ENCODE assay signal across 6 cellular contexts in the genomic region with DNA sequence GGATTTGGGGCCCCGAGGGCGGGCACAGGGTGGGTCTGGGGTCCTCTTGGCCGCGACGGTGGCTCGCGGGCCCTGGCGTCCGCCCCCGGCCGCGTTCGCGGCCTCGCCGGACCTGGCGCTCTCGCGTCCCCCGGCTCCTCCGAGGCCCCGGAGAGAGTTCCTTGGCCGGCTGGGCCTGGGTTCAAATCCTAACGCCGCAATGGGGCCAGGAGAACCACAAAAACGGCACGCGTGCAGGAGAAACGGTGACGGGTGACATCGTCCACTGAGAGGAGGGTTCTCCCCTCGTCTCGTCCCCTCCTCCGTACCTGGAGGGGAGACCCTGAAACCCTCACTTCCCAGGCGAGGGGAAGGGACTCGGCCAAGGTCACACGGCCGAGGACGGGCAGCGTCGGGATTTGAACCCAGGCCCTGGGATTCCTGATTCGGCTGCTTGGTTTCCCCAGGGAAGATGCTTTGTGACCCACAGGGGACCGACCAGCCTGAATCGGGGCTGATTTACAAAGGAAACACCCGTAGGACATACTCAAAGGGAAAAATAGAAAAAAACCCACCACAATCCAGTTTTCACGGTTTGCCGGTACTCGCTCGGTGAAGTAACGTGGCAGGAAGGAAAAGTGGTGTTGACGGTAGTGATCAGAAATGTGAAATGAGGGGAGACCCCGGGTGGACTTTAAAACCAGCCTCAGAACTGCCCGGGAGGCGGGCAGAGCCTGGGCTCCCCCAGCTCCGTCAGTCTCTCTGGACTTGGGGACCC. TPM values are rescaled to one million over a fixed set of nuclear protein-coding genes. Genes with fewer than 3 reads are reported as not detected.
DNase-seq lines count a peak whose midpoint lies in the region; TF ChIP-seq lines count a peak whose summit lies in the region.

No MANE protein-coding gene starts in this region.

- H3K27me3 Mint-ChIP-seq in CD14-positive monocyte (ENCODE audit: low read depth in 3 of 3), result no peaks in the 10 kb centered on the region
- no peaks in the 10 kb centered on the region for H3K27me3 Mint-ChIP-seq in chondrocyte (ENCODE audit: low read depth)
- no peaks in the 10 kb centered on the region for H3K27me3 Mint-ChIP-seq in osteocyte (ENCODE audit: unreplicated experiment)

- DNase-seq in CD14-positive monocyte (ENCODE audit: low spot score), result no peak
- DNase-seq in chondrocyte (ENCODE audit: low spot score), result no peak
- DNase-seq in osteocyte (ENCODE audit: extremely low spot score, unreplicated experiment), result no peak
- DNase-seq in NCI-H1105 (lab: John Stamatoyannopoulos, UW), result no peak
- DNase-seq in GM20000 (ENCODE audit: low spot score), result no peak

- H3K4me1 Mint-ChIP-seq in CD14-positive monocyte (peaks cover 67% of the 10 kb centered on the region), chondrocyte (ENCODE audit: low read depth) (peaks cover 45% of the 10 kb centered on the region), osteocyte (ENCODE audit: unreplicated experiment) (peaks cover 44% of the 10 kb centered on the region)

- peaks cover 70% of the 10 kb centered on the region for H3K36me3 ChIP-seq in KOPT-K1 (ENCODE audit: insufficient read depth, low read length)

- H3K4me3 Mint-ChIP-seq in CD14-positive monocyte, result peak overlapping the region; percentile 99
- peak overlapping the region; percentile 100 for H3K4me3 Mint-ChIP-seq in chondrocyte (ENCODE audit: unreplicated experiment)
- H3K4me3 Mint-ChIP-seq in osteocyte (ENCODE audit: unreplicated experiment), result peak overlapping the region; percentile 100

- peak overlapping the region; percentile 95 for H3K27ac ChIP-seq in KOPT-K1 (ENCODE audit: low read depth, low read length, poor library complexity, severe bottlenecking)

- TF ChIP-seq CTCF in CD14-positive monocyte (IDR thresholded peaks at IDR 0.05), result no peak
- no peak for TF ChIP-seq CTCF in chondrocyte (IDR thresholded peaks at IDR 0.05)
- no peak for TF ChIP-seq CTCF in osteocyte (IDR thresholded peaks at IDR 0.05)
- TF ChIP-seq CTCF in GM20000 (IDR thresholded peaks at IDR 0.05; ENCODE audit: extremely low read depth, missing control alignments), result no peak

- no peaks in the 10 kb centered on the region for H3K9me3 ChIP-seq in KOPT-K1 (ENCODE audit: insufficient read depth, low read length, poor library complexity, severe bottlenecking)

- H3K27ac Mint-ChIP-seq in CD14-positive monocyte (peak overlapping the region; percentile 98 to 99 (median 99)), chondrocyte (ENCODE audit: unreplicated experiment) (peak overlapping the region; percentile 99), osteocyte (ENCODE audit: unreplicated experiment) (peak overlapping the region; percentile 100)

- H3K9me3 Mint-ChIP-seq in CD14-positive monocyte, result peaks cover 0 to 7% (median 0%) of the 10 kb centered on the region in 7 donors
- H3K9me3 Mint-ChIP-seq in chondrocyte (ENCODE audit: low read depth), result no peaks in the 10 kb centered on the region
- no peaks in the 10 kb centered on the region for H3K9me3 Mint-ChIP-seq in osteocyte (ENCODE audit: unreplicated experiment)

- H3K36me3 Mint-ChIP-seq in CD14-positive monocyte (peaks cover 48 to 58% of the 10 kb centered on the region in 2 donors), chondrocyte (ENCODE audit: low read depth) (peaks cover 21% of the 10 kb centered on the region), osteocyte (ENCODE audit: unreplicated experiment) (peaks cover 29% of the 10 kb centered on the region)

- intact Hi-C loops in CD14-positive monocyte (cut with micrococcal nuclease), result loop anchor here (2.0 kb wide), 3 partner anchors 57 to 167 kb away; a partner anchor contains a TSS

RNA-seq across cellular contexts. Expression of a gene that starts 0.7 kb away (rescaled TPM):
- polyA plus RNA-seq in CD14-positive monocyte, result 10 to 100 TPM; 12.2 to 23.1 TPM
- 56.6 to 77.1 TPM (median 58.3 TPM) in 3 replicates for total RNA-seq in chondrocyte
- total RNA-seq in osteocyte, result 88.2 and 97.1 TPM in 2 replicates

RNA-seq across cellular contexts. Expression of a gene that starts 1.0 kb away (rescaled TPM):
- 10 to 100 TPM in 1 of 2 donors, 1 to 10 TPM in 1; 7.5 to 14.7 TPM for polyA plus RNA-seq in CD14-positive monocyte
- total RNA-seq in chondrocyte (48.2 to 62.7 TPM (median 49.2 TPM) in 3 replicates), osteocyte (79.9 and 91.9 TPM in 2 replicates)

RNA-seq across cellular contexts. Expression of a gene that starts 55.8 kb away (rescaled TPM):
- not detected for polyA plus RNA-seq in CD14-positive monocyte
- total RNA-seq in chondrocyte (1.7 to 17.0 TPM (median 2.0 TPM) in 3 replicates), osteocyte (13.5 and 16.4 TPM in 2 replicates)

RNA-seq across cellular contexts. Expression of a gene that starts 56.7 kb away (rescaled TPM):
- 10 to 100 TPM; 78.6 to 82.7 TPM for polyA plus RNA-seq in CD14-positive monocyte
- total RNA-seq in chondrocyte (61.0 to 66.6 TPM (median 65.3 TPM) in 3 replicates), osteocyte (59.1 and 60.7 TPM in 2 replicates)

RNA-seq across cellular contexts. Expression of a gene that starts 57.3 kb away (rescaled TPM):
- polyA plus RNA-seq in CD14-positive monocyte, result 1 to 10 TPM; 1.9 to 2.4 TPM
- total RNA-seq in chondrocyte, result 7.2 to 9.9 TPM (median 9.9 TPM) in 3 replicates
- total RNA-seq in osteocyte, result 9.7 and 10.7 TPM in 2 replicates
